ENCODE assay signal across 11 cellular contexts in the genomic region with DNA sequence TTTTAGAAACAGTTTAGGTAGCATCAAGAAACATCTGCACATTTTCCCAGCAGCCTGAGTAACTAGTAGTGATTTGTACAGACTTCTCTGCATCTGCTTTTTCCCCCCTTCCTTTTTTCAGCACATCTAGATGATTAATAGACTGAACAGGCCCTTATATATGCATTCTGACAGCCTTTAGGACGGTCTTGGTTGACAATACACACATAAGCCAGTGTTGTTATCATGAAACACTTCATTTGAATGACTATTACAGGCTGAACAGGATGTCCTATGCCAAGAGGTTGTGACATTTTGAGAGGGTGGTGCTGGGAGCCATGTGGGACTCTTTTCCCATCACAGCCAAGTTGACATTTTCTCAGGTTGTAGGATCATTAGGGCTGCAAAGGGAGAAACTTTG.
DNase-seq lines count a peak whose midpoint lies in the region; ATAC-seq and TF ChIP-seq lines count a peak whose summit lies in the region.
"Had no signal": no experiment of that assay in that cellular context is flagged by ENCODE, and none has a peak within 500 bp of the region (broad histone marks: within the 10 kb centered on the region; RNA-seq: fewer than 3 reads in every experiment).

No MANE protein-coding gene starts in this region.

- H3K4me1 Mint-ChIP-seq in osteocyte (ENCODE audit: unreplicated experiment): peaks cover 54% of the 10 kb centered on the region

- H3K4me3 ChIP-seq in fibroblast of the aortic adventitia (ENCODE audit: low read depth, low read length): no peak overlapping the region
- H3K4me3 ChIP-seq in aorta (ENCODE audit: low read length in 2 of 2): no peak overlapping the region
- H3K4me3 ChIP-seq: K562 had no signal

- no peak for DNase-seq in Right ventricle myocardium inferior (ENCODE audit: missing footprints)
- DNase-seq in cardiac septum (ENCODE audit: low spot score): no peak
- peak; percentile 67 for DNase-seq in fibroblast of the aortic adventitia (ENCODE audit: low read depth)
- no peak for DNase-seq in osteocyte (ENCODE audit: extremely low spot score, unreplicated experiment)
- no peak for DNase-seq in aorta
- DNase-seq in KG1 (lab: John Stamatoyannopoulos, UW): no peak
- no peak for DNase-seq in superior temporal gyrus (ENCODE audit: extremely low spot score)
- DNase-seq: activated T-cell treated with anti-CD3 and anti-CD28 coated beads, Interleukin-2, amount 50 U/mL, for 24 hours; islet precursor cell had no signal

- intact Hi-C loops in Right ventricle myocardium inferior (cut with DNase I) (loop anchor here (5.0 to 10.0 kb wide), 5 partner anchors 33 to 196 kb away; no protein-coding TSS in a partner anchor), cardiac septum (cut with DNase I) (loop anchor here (2.0 to 5.0 kb wide), 3 partner anchors 98 to 196 kb away; no protein-coding TSS in a partner anchor), aorta (cut with DNase I) (loop anchor here (5.0 to 10.0 kb wide), 6 partner anchors 42 to 193 kb away; no protein-coding TSS in a partner anchor)

- H3K9me3 Mint-ChIP-seq in osteocyte (ENCODE audit: unreplicated experiment): no peaks in the 10 kb centered on the region
- H3K9me3 Mint-ChIP-seq: activated T-cell treated with anti-CD3 and anti-CD28 coated beads, Interleukin-2, amount 50 U/mL, for 24 hours had no signal

- 10 to 12% methylated on average over 1 of the region's 1 CpG for WGBS in aorta, 2 donors

- peak; percentile 91 for ATAC-seq in Right ventricle myocardium inferior
- ATAC-seq in aorta (ENCODE audit: low FRiP score): peak; percentile 51
- no peak for ATAC-seq in HG02981 (IDR thresholded peaks at IDR 0.05; ENCODE audit: unreplicated experiment)
- ATAC-seq: K562 had no signal

- H3K9me3 ChIP-seq in aorta (ENCODE audit: control insufficient read depth, low read length): no peaks in the 10 kb centered on the region

- peak overlapping the region; percentile 96 for H3K27ac Mint-ChIP-seq in osteocyte (ENCODE audit: unreplicated experiment)
- H3K27ac Mint-ChIP-seq: activated T-cell treated with anti-CD3 and anti-CD28 coated beads, Interleukin-2, amount 50 U/mL, for 24 hours had no signal

- peaks cover 0 to 5% of the 10 kb centered on the region in 2 donors for H3K4me1 ChIP-seq in aorta (ENCODE audit: control insufficient read depth in 1 of 2, insufficient read depth in 2 of 2, low read length in 2 of 2)

- H3K27ac ChIP-seq in aorta (ENCODE audit: low read depth in 1 of 2, low read length in 2 of 2): peak overlapping the region; percentile 100

- H3K27me3 ChIP-seq in aorta (ENCODE audit: control insufficient read depth in 1 of 2, insufficient read depth in 2 of 2, low read length in 1 of 2): no peaks in the 10 kb centered on the region

- H3K27me3 Mint-ChIP-seq in osteocyte (ENCODE audit: unreplicated experiment): no peaks in the 10 kb centered on the region
- H3K27me3 Mint-ChIP-seq: activated T-cell treated with anti-CD3 and anti-CD28 coated beads, Interleukin-2, amount 50 U/mL, for 24 hours had no signal

- H3K4me3 Mint-ChIP-seq in osteocyte (ENCODE audit: unreplicated experiment): no peak overlapping the region
- H3K4me3 Mint-ChIP-seq: activated T-cell treated with anti-CD3 and anti-CD28 coated beads, Interleukin-2, amount 50 U/mL, for 24 hours had no signal

- no peak for TF ChIP-seq CTCF in fibroblast of the aortic adventitia (IDR thresholded peaks at IDR 0.05; ENCODE audit: insufficient read depth, low read length)
- TF ChIP-seq CTCF in osteocyte (IDR thresholded peaks at IDR 0.05): no peak

- H3K36me3 ChIP-seq in aorta (ENCODE audit: control insufficient read depth in 1 of 2, insufficient read depth in 2 of 2, low read length in 1 of 2): no peaks in the 10 kb centered on the region

- peaks cover 1% of the 10 kb centered on the region for H3K36me3 Mint-ChIP-seq in osteocyte (ENCODE audit: unreplicated experiment)
